8 cellular contexts compared by ENCODE assay signal in genomic region chr3:197959891-197960693, GRCh38. TPM values are rescaled to one million over a fixed set of nuclear protein-coding genes. Genes with fewer than 3 reads are reported as not detected.
DNase-seq lines count a peak whose midpoint lies in the region; ATAC-seq and TF ChIP-seq lines count a peak whose summit lies in the region.

LMLN (plus strand) TSS chr3:197960217; CDS start chr3:197960246, 29 bp downstream.

- peak within 1 kb of the TSS; percentile 89 for H3K4me3 Mint-ChIP-seq in progenitor cell of endocrine pancreas (ENCODE audit: low read depth)

- peaks cover 7% of the 10 kb centered on the region for H3K36me3 Mint-ChIP-seq in progenitor cell of endocrine pancreas (ENCODE audit: insufficient read depth)

- intact Hi-C loops in left cardiac atrium (cut with DNase I) = no loop called here

- peaks cover 9% of the 10 kb centered on the region for H3K4me1 Mint-ChIP-seq in progenitor cell of endocrine pancreas (ENCODE audit: low read depth)

- DNase-seq in NCI-H146 treated with DMSO at 0.1 percent for 48 hours (lab: John Stamatoyannopoulos, UW; ENCODE audit: unreplicated experiment) (peak; percentile 93), T-helper 1 cell (peak; percentile 88 to 97 (median 92)), amniotic stem cell (lab: John Stamatoyannopoulos, UW) (peak; percentile 93), left cardiac atrium (peak; percentile 97), progenitor cell of endocrine pancreas (ENCODE audit: low spot score, unreplicated experiment) (peak; percentile 88), ureter (ENCODE audit: low spot score) (peak; percentile 96)

- H3K27ac Mint-ChIP-seq in progenitor cell of endocrine pancreas = peak within 1 kb of the TSS; percentile 94

- peak; percentile 59 for TF ChIP-seq POLR2A in GM15510 (IDR thresholded peaks at IDR 0.05; ENCODE audit: borderline replicate concordance, extremely low read depth, insufficient read length)

- no peak for TF ChIP-seq CTCF in progenitor cell of endocrine pancreas (IDR thresholded peaks at IDR 0.05; ENCODE audit: unreplicated experiment)

- no peaks in the 10 kb centered on the region for H3K27me3 Mint-ChIP-seq in progenitor cell of endocrine pancreas

- ATAC-seq in HG02884 (IDR thresholded peaks at IDR 0.05; ENCODE audit: unreplicated experiment) = peak; percentile 96
- ATAC-seq in left cardiac atrium = peak; percentile 99

- no peaks in the 10 kb centered on the region for H3K9me3 Mint-ChIP-seq in progenitor cell of endocrine pancreas (ENCODE audit: low read depth)

RNA-seq across cellular contexts. Expression of gene LMLN, which starts in this region (rescaled TPM):
- total RNA-seq in left cardiac atrium = 1 to 10 TPM; 6.9 to 7.0 TPM
- total RNA-seq in progenitor cell of endocrine pancreas = 8.0 and 14.4 TPM in 2 replicates
- total RNA-seq in ureter = 11.2 TPM

Comparison
In these comparisons a context has a peak if more than half of its experiments do, and no peak if none do; other contexts are left out.
1. Peak in every context shown above with its lines: DNase-seq and ATAC-seq.